In genomic region chr4:38013461-38014366, GRCh38 we compare ENCODE assay signal across 10 cellular contexts. TPM values are rescaled to one million over a fixed set of nuclear protein-coding genes. Genes with fewer than 3 reads are reported as not detected.
DNase-seq lines count a peak whose midpoint lies in the region; ATAC-seq and TF ChIP-seq lines count a peak whose summit lies in the region.
"Had no signal": no experiment of that assay in that cellular context is flagged by ENCODE, and none has a peak within 500 bp of the region (broad histone marks: within the 10 kb centered on the region; RNA-seq: fewer than 3 reads in every experiment).

No MANE protein-coding gene starts in this region.

- no peak for TF ChIP-seq CTCF in choroid plexus epithelial cell (conservative IDR thresholded peaks at IDR 0.05; ENCODE audit: low read depth, low read length)
- TF ChIP-seq CTCF in Peyer's patch (IDR thresholded peaks at IDR 0.05), result no peak
- no peak for TF ChIP-seq CTCF in endothelial cell (IDR thresholded peaks at IDR 0.05; ENCODE audit: unreplicated experiment)

- no peaks in the 10 kb centered on the region for H3K9me3 Mint-ChIP-seq in endothelial cell (ENCODE audit: unreplicated experiment)

- H3K36me3 ChIP-seq in Peyer's patch, result peaks cover 0 to 13% (median 0%) of the 10 kb centered on the region in 3 donors

- no peak for ATAC-seq in GM18861 (IDR thresholded peaks at IDR 0.05; ENCODE audit: unreplicated experiment)
- ATAC-seq: GM12878 had no signal

- H3K9me3 ChIP-seq in Peyer's patch, result no peaks in the 10 kb centered on the region
- H3K9me3 ChIP-seq: BLaER1 treated with 17β-estradiol and CSF1 and Interleukin-3, amounts not matched to agents 10 nM and 100 nM had no signal

- H3K4me3 ChIP-seq in choroid plexus epithelial cell (ENCODE audit: low read depth, low read length) (no peak overlapping the region), Peyer's patch (no peak overlapping the region)
- H3K4me3 ChIP-seq: BLaER1 treated with 17β-estradiol and CSF1 and Interleukin-3, amounts not matched to agents 10 nM and 100 nM; GM12878 had no signal

- H3K4me1 Mint-ChIP-seq in endothelial cell (ENCODE audit: unreplicated experiment), result no peaks in the 10 kb centered on the region

- no peaks in the 10 kb centered on the region for H3K27me3 Mint-ChIP-seq in endothelial cell (ENCODE audit: unreplicated experiment)

- no peak for TF ChIP-seq POLR2A in Peyer's patch (IDR thresholded peaks at IDR 0.05)

- no peak overlapping the region for H3K4me3 Mint-ChIP-seq in endothelial cell (ENCODE audit: unreplicated experiment)

- peak; percentile 43 for DNase-seq in AG20443 (ENCODE audit: low spot score)
- DNase-seq in NCI-H146 treated with DMSO at 0.1 percent for 48 hours (lab: John Stamatoyannopoulos, UW; ENCODE audit: unreplicated experiment), result peak; percentile 64
- DNase-seq in choroid plexus epithelial cell (ENCODE audit: low read depth), result peak; percentile 54
- DNase-seq in midbrain (lab: John Stamatoyannopoulos, UW), result peak; percentile 15
- no peak for DNase-seq in Peyer's patch
- no peak for DNase-seq in endothelial cell (ENCODE audit: low spot score)
- DNase-seq in SKM-1 treated with dmso at 0.1 percent for 144 hours (lab: John Stamatoyannopoulos, UW; ENCODE audit: unreplicated experiment), result no peak

- no peak overlapping the region for H3K27ac Mint-ChIP-seq in endothelial cell (ENCODE audit: unreplicated experiment)

- peaks cover 0 to 27% (median 0%) of the 10 kb centered on the region in 4 donors for H3K4me1 ChIP-seq in Peyer's patch

- H3K36me3 Mint-ChIP-seq in endothelial cell (ENCODE audit: low read depth, unreplicated experiment), result peaks cover 3% of the 10 kb centered on the region

- H3K27me3 ChIP-seq in Peyer's patch, result no peaks in the 10 kb centered on the region
- H3K27me3 ChIP-seq: BLaER1 treated with 17β-estradiol and CSF1 and Interleukin-3, amounts not matched to agents 10 nM and 100 nM had no signal

- H3K27ac ChIP-seq in Peyer's patch, result peak overlapping the region in 1 of 4 donors; percentile 19
- H3K27ac ChIP-seq: BLaER1 treated with 17β-estradiol and CSF1 and Interleukin-3, amounts not matched to agents 10 nM and 100 nM had no signal

RNA-seq across cellular contexts. Expression of gene PTTG2, which starts 53.5 kb away (rescaled TPM):
- total RNA-seq in Peyer's patch (1 to 10 TPM in 2 of 4 donors, not detected in 2; 2.5 to 8.3 TPM), endothelial cell (ENCODE audit: unreplicated experiment) (not detected)

Comparison
In these comparisons a context has a peak if more than half of its experiments do, and no peak if none do; other contexts are left out.
1. DNase-seq: peak in AG20443 (single experiment), NCI-H146 treated with DMSO at 0.1 percent for 48 hours (single experiment), choroid plexus epithelial cell (single experiment) and midbrain (single experiment); none in Peyer's patch (0 of 3), endothelial cell (single experiment) and SKM-1 treated with dmso at 0.1 percent for 144 hours (single experiment).